Comparison of ENCODE assay signal across 9 cellular contexts in genomic region chr3:15309662-15310335, GRCh38. TPM values are rescaled to one million over a fixed set of nuclear protein-coding genes. Genes with fewer than 3 reads are reported as not detected.
A peak's percentile ranks its signal among the peaks of the same experiment; 100 is the strongest.
DNase-seq lines count a peak whose midpoint lies in the region; ATAC-seq and TF ChIP-seq lines count a peak whose summit lies in the region.
"Had no signal": no experiment of that assay in that cellular context is flagged by ENCODE, and none has a peak within 500 bp of the region (broad histone marks: within the 10 kb centered on the region; RNA-seq: fewer than 3 reads in every experiment).

No MANE protein-coding gene starts in this region.

- H3K9me3 Mint-ChIP-seq in activated CD4-positive, alpha-beta T cell treated with anti-CD3 and anti-CD28 coated beads, Interleukin-2, amount 10 ng/mL, durations not matched to agents 24 days and 14 days, result no peaks in the 10 kb centered on the region
- H3K9me3 Mint-ChIP-seq in activated naive CD4-positive, alpha-beta T cell treated with anti-CD3 and anti-CD28 coated beads, Interleukin-2, amount 50 U/mL, for 24 hours, result no peaks in the 10 kb centered on the region

- H3K27ac ChIP-seq in left lung (peak overlapping the region; percentile 51 to 72), subcutaneous abdominal adipose tissue (ENCODE audit: low read depth, low read length) (peak overlapping the region; percentile 69)

- no peak for DNase-seq in activated CD4-positive, alpha-beta T cell treated with anti-CD3 and anti-CD28 coated beads, Interleukin-2, amount 10 ng/mL, durations not matched to agents 24 days and 14 days
- no peak for DNase-seq in activated CD4-positive, alpha-beta T cell treated with anti-CD3 and anti-CD28 coated beads, Interleukin-2, amount 50 U/mL, for 4 hours
- DNase-seq in left lung (no peak), AML-193 (lab: John Stamatoyannopoulos, UW) (no peak), NCI-H2196 treated with DMSO at 0.1 percent for 48 hours (lab: John Stamatoyannopoulos, UW; ENCODE audit: unreplicated experiment) (no peak)
- DNase-seq in activated CD4-positive, CD25-positive, alpha-beta regulatory T cell (lab: John Stamatoyannopoulos, UW), result no peak
- DNase-seq: KBM-7 had no signal

- H3K36me3 Mint-ChIP-seq in activated CD4-positive, alpha-beta T cell treated with anti-CD3 and anti-CD28 coated beads, Interleukin-2, amount 10 ng/mL, durations not matched to agents 24 days and 14 days (ENCODE audit: low read depth), result peaks cover 25% of the 10 kb centered on the region
- peaks cover 9% of the 10 kb centered on the region for H3K36me3 Mint-ChIP-seq in activated naive CD4-positive, alpha-beta T cell treated with anti-CD3 and anti-CD28 coated beads, Interleukin-2, amount 50 U/mL, for 24 hours

- intact Hi-C loops in activated CD4-positive, alpha-beta T cell treated with anti-CD3 and anti-CD28 coated beads, Interleukin-2, amount 10 ng/mL, durations not matched to agents 24 days and 14 days (cut with micrococcal nuclease), result loop anchor here (1.0 to 5.0 kb wide), 7 partner anchors 9 to 102 kb away; partner anchors contain the start of genes CAPN7 and SH3BP5
- intact Hi-C loops in left lung (cut with DNase I), result no loop called here

- H3K9ac ChIP-seq in subcutaneous abdominal adipose tissue (ENCODE audit: low read length in 5 of 5), result peak overlapping the region in 1 of 5 donors; percentile 4

- no peak overlapping the region for H3K4me3 ChIP-seq in left lung
- H3K4me3 ChIP-seq in subcutaneous abdominal adipose tissue (ENCODE audit: low read depth in 1 of 5, low read length in 5 of 5), result no peak overlapping the region

- no peaks in the 10 kb centered on the region for H3K27me3 ChIP-seq in left lung
- no peaks in the 10 kb centered on the region for H3K27me3 ChIP-seq in subcutaneous abdominal adipose tissue (ENCODE audit: control insufficient read depth in 5 of 5, insufficient read depth in 4 of 5, low read length in 5 of 5)

- no peaks in the 10 kb centered on the region for H3K27me3 Mint-ChIP-seq in activated CD4-positive, alpha-beta T cell treated with anti-CD3 and anti-CD28 coated beads, Interleukin-2, amount 10 ng/mL, durations not matched to agents 24 days and 14 days
- H3K27me3 Mint-ChIP-seq in activated naive CD4-positive, alpha-beta T cell treated with anti-CD3 and anti-CD28 coated beads, Interleukin-2, amount 50 U/mL, for 24 hours, result no peaks in the 10 kb centered on the region

- no peak for ATAC-seq in left lung

- peak overlapping the region; percentile 72 for H3K4me3 Mint-ChIP-seq in activated CD4-positive, alpha-beta T cell treated with anti-CD3 and anti-CD28 coated beads, Interleukin-2, amount 10 ng/mL, durations not matched to agents 24 days and 14 days
- H3K4me3 Mint-ChIP-seq in activated naive CD4-positive, alpha-beta T cell treated with anti-CD3 and anti-CD28 coated beads, Interleukin-2, amount 50 U/mL, for 24 hours, result peak overlapping the region; percentile 67

- H3K4me1 Mint-ChIP-seq in activated CD4-positive, alpha-beta T cell treated with anti-CD3 and anti-CD28 coated beads, Interleukin-2, amount 10 ng/mL, durations not matched to agents 24 days and 14 days, result peaks cover 54% of the 10 kb centered on the region
- peaks cover 68% of the 10 kb centered on the region for H3K4me1 Mint-ChIP-seq in activated naive CD4-positive, alpha-beta T cell treated with anti-CD3 and anti-CD28 coated beads, Interleukin-2, amount 50 U/mL, for 24 hours

- H3K36me3 ChIP-seq in left lung (no peaks in the 10 kb centered on the region), subcutaneous abdominal adipose tissue (ENCODE audit: control insufficient read depth in 5 of 5, insufficient read depth in 5 of 5, low read length in 5 of 5) (peaks cover 0 to 18% (median 5%) of the 10 kb centered on the region in 5 donors)

- H3K9me3 ChIP-seq in left lung (no peaks in the 10 kb centered on the region), subcutaneous abdominal adipose tissue (ENCODE audit: control insufficient read depth in 5 of 5, low read length in 5 of 5) (no peaks in the 10 kb centered on the region)

- H3K4me1 ChIP-seq in left lung (peaks cover 29 to 90% of the 10 kb centered on the region in 2 donors), subcutaneous abdominal adipose tissue (ENCODE audit: control insufficient read depth in 5 of 5, insufficient read depth in 5 of 5, low read length in 5 of 5) (peaks cover 5 to 52% (median 24%) of the 10 kb centered on the region in 5 donors)

- peak overlapping the region; percentile 94 for H3K27ac Mint-ChIP-seq in activated CD4-positive, alpha-beta T cell treated with anti-CD3 and anti-CD28 coated beads, Interleukin-2, amount 10 ng/mL, durations not matched to agents 24 days and 14 days
- peak overlapping the region; percentile 69 for H3K27ac Mint-ChIP-seq in activated naive CD4-positive, alpha-beta T cell treated with anti-CD3 and anti-CD28 coated beads, Interleukin-2, amount 50 U/mL, for 24 hours

- TF ChIP-seq CTCF in left lung (IDR thresholded peaks at IDR 0.05), result no peak

RNA-seq across cellular contexts. Expression of gene SH3BP5, which starts 22.6 kb away (rescaled TPM):
- 19.5 and 19.8 TPM in 2 replicates for total RNA-seq in activated CD4-positive, alpha-beta T cell treated with anti-CD3 and anti-CD28 coated beads, Interleukin-2, amount 10 ng/mL, durations not matched to agents 24 days and 14 days
- 10 to 100 TPM; 53.3 to 62.2 TPM for total RNA-seq in left lung
